Comparison of ENCODE assay signal across 23 cellular contexts in the genomic region with DNA sequence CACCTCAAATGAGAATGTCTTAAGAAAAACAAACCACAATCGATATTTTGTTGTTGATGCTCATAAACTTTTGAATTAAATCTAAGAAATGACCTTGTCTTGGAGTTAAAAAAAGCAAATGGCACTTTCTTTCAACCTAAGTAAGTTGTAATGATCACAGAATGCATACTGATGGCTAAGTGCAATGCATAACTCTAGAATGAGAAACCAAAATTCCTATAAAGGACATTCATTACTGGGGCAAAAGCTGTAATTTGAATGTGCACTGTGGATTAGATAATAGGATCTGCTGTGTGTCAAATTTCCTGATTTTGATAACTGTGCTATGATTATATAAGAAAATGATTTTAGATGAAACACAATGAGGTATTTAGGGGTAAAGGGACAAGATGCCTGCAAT. TPM values are rescaled to one million over a fixed set of nuclear protein-coding genes. Genes with fewer than 3 reads are reported as not detected.
DNase-seq lines count a peak whose midpoint lies in the region; ATAC-seq and TF ChIP-seq lines count a peak whose summit lies in the region.
"Had no signal": no experiment of that assay in that cellular context is flagged by ENCODE, and none has a peak within 500 bp of the region (broad histone marks: within the 10 kb centered on the region; RNA-seq: fewer than 3 reads in every experiment).

No MANE protein-coding gene starts in this region.

- ATAC-seq in T-helper 17 cell, result no peak
- ATAC-seq: lower lobe of right lung, T-cell had no signal

- no peak for TF ChIP-seq CTCF in hepatocyte (IDR thresholded peaks at IDR 0.05; ENCODE audit: poor library complexity)
- no peak for TF ChIP-seq CTCF in GM10266 (IDR thresholded peaks at IDR 0.05; ENCODE audit: control insufficient read depth, insufficient read depth, low read depth, missing control alignments)

- H3K9me2 ChIP-seq in hepatocyte (replicated peaks; ENCODE audit: insufficient read depth), result no peaks in the 10 kb centered on the region

- H3K9me3 ChIP-seq in BLaER1 treated with 17β-estradiol and CSF1 and Interleukin-3, amounts not matched to agents 10 nM and 100 nM (replicated peaks in 1 of 11), result no peaks in the 10 kb centered on the region
- H3K9me3 ChIP-seq in T-helper 17 cell (ENCODE audit: control insufficient read depth, low read length, poor library complexity, severe bottlenecking) (no peaks in the 10 kb centered on the region), hepatocyte (ENCODE audit: low read depth) (no peaks in the 10 kb centered on the region)
- H3K9me3 ChIP-seq: BE2C, lower lobe of right lung, uterus had no signal

- DNase-seq in T-helper 1 cell, result no peak
- DNase-seq in T-helper 17 cell, result no peak
- DNase-seq in hepatocyte (ENCODE audit: low spot score), result no peak
- DNase-seq in GM10266 (ENCODE audit: extremely low spot score), result no peak
- DNase-seq in mesenteric fat pad (ENCODE audit: low spot score), result no peak
- DNase-seq in hepatic stellate cell (ENCODE audit: low spot score), result no peak
- DNase-seq: 8988T; activated CD4-positive, alpha-beta T cell treated with anti-CD3 and anti-CD28 coated beads, Interleukin-2, amount 50 U/mL, for 48 hours; amniotic stem cell; BE2C; islet precursor cell; KBM-7; lower lobe of right lung; NCI-H1930; NCI-H226; NCI-H82; SHP77 treated with DMSO at 0.1 percent for 48 hours; substantia nigra; T-cell; uterus had no signal

- no peak overlapping the region for H3K4me3 Mint-ChIP-seq in T-helper 1 cell treated with Interleukin-12 subunit alpha and Interleukin-12 subunit beta and Interleukin-4 antibody, amounts not matched to agents 30 μg/mL and 1 μg/mL, for 36 hours
- peak overlapping the region; percentile 7 for H3K4me3 Mint-ChIP-seq in T-helper 17 cell
- H3K4me3 Mint-ChIP-seq: dendritic cell treated with granulocyte-macrophage colony-stimulating factor and Interleukin-4, amounts not matched to agents 40 ng/mL and 50 ng/mL, for 4 days; T-cell had no signal

- no peaks in the 10 kb centered on the region for H3K27me3 Mint-ChIP-seq in T-helper 1 cell treated with Interleukin-12 subunit alpha and Interleukin-12 subunit beta and Interleukin-4 antibody, amounts not matched to agents 30 μg/mL and 1 μg/mL, for 36 hours (ENCODE audit: low read depth)
- no peaks in the 10 kb centered on the region for H3K27me3 Mint-ChIP-seq in T-helper 17 cell
- H3K27me3 Mint-ChIP-seq: dendritic cell treated with granulocyte-macrophage colony-stimulating factor and Interleukin-4, amounts not matched to agents 40 ng/mL and 50 ng/mL, for 4 days; T-cell had no signal

- peak overlapping the region; percentile 58 to 87 (median 69); a peak in 21 of 22 replicates for H3K4me2 ChIP-seq in BLaER1 treated with 17β-estradiol and CSF1 and Interleukin-3, amounts not matched to agents 10 nM and 100 nM
- no peak overlapping the region for H3K4me2 ChIP-seq in hepatocyte

- H2AFZ ChIP-seq in hepatocyte, result no peak overlapping the region

- H3K4me1 Mint-ChIP-seq in T-helper 1 cell treated with Interleukin-12 subunit alpha and Interleukin-12 subunit beta and Interleukin-4 antibody, amounts not matched to agents 30 μg/mL and 1 μg/mL, for 36 hours (ENCODE audit: low read depth), result peaks cover 70% of the 10 kb centered on the region
- H3K4me1 Mint-ChIP-seq in T-helper 17 cell, result peaks cover 56% of the 10 kb centered on the region

- no peak overlapping the region for H3K4me3 ChIP-seq in BLaER1 treated with 17β-estradiol and CSF1 and Interleukin-3, amounts not matched to agents 10 nM and 100 nM
- H3K4me3 ChIP-seq in hepatocyte, result no peak overlapping the region
- H3K4me3 ChIP-seq: lower lobe of right lung, uterus had no signal

- H4K20me1 ChIP-seq in BLaER1 treated with 17β-estradiol and CSF1 and Interleukin-3, amounts not matched to agents 10 nM and 100 nM, result peaks cover 54 to 100% (median 93%) of the 10 kb centered on the region in 11 experiments; a peak in 19 of 22 replicates
- H4K20me1 ChIP-seq in hepatocyte (ENCODE audit: insufficient read depth, poor library complexity, severe bottlenecking), result peaks cover 20% of the 10 kb centered on the region

- H3K79me2 ChIP-seq in hepatocyte, result peaks cover 96% of the 10 kb centered on the region

- peaks cover 54 to 94% (median 80%) of the 10 kb centered on the region in 10 experiments for H3K4me1 ChIP-seq in BLaER1 treated with 17β-estradiol and CSF1 and Interleukin-3, amounts not matched to agents 10 nM and 100 nM
- H3K4me1 ChIP-seq in hepatocyte (ENCODE audit: insufficient read depth), result peaks cover 56% of the 10 kb centered on the region
- H3K4me1 ChIP-seq: BE2C had no signal

- H3K9me3 Mint-ChIP-seq in T-helper 1 cell treated with Interleukin-12 subunit alpha and Interleukin-12 subunit beta and Interleukin-4 antibody, amounts not matched to agents 30 μg/mL and 1 μg/mL, for 36 hours, result no peaks in the 10 kb centered on the region
- H3K9me3 Mint-ChIP-seq: dendritic cell treated with granulocyte-macrophage colony-stimulating factor and Interleukin-4, amounts not matched to agents 40 ng/mL and 50 ng/mL, for 4 days; T-cell had no signal

- H3K27me3 ChIP-seq in BLaER1 treated with 17β-estradiol and CSF1 and Interleukin-3, amounts not matched to agents 10 nM and 100 nM, result no peaks in the 10 kb centered on the region
- H3K27me3 ChIP-seq in hepatocyte, result no peaks in the 10 kb centered on the region
- H3K27me3 ChIP-seq: BE2C, uterus had no signal

- no peak overlapping the region for H3K9ac ChIP-seq in BLaER1 treated with 17β-estradiol and CSF1 and Interleukin-3, amounts not matched to agents 10 nM and 100 nM

- WGBS in hepatocyte (ENCODE audit: low lambda C conversion rate, missing lambda C conversion rate), result 85% methylated on average over 1 of the region's 1 CpG

- H3K36me3 ChIP-seq in BLaER1 treated with 17β-estradiol and CSF1 and Interleukin-3, amounts not matched to agents 10 nM and 100 nM, result peaks cover 11 to 38% (median 23%) of the 10 kb centered on the region in 11 experiments; a peak in 21 of 22 replicates
- H3K36me3 ChIP-seq in hepatocyte (replicated peaks; ENCODE audit: insufficient read depth, low read depth), result no peaks in the 10 kb centered on the region
- H3K36me3 ChIP-seq: lower lobe of right lung, uterus had no signal

- H3K27ac Mint-ChIP-seq in T-helper 1 cell treated with Interleukin-12 subunit alpha and Interleukin-12 subunit beta and Interleukin-4 antibody, amounts not matched to agents 30 μg/mL and 1 μg/mL, for 36 hours, result peak overlapping the region; percentile 4
- H3K27ac Mint-ChIP-seq in T-helper 17 cell, result peak overlapping the region; percentile 65
- H3K27ac Mint-ChIP-seq: dendritic cell treated with granulocyte-macrophage colony-stimulating factor and Interleukin-4, amounts not matched to agents 40 ng/mL and 50 ng/mL, for 4 days had no signal

- peak overlapping the region in 6 of 11 experiments; percentile 3 to 51 (median 38); a peak in 10 of 22 replicates for H3K27ac ChIP-seq in BLaER1 treated with 17β-estradiol and CSF1 and Interleukin-3, amounts not matched to agents 10 nM and 100 nM
- peak overlapping the region; percentile 10 for H3K27ac ChIP-seq in hepatocyte
- H3K27ac ChIP-seq: lower lobe of right lung had no signal

- H3K36me3 Mint-ChIP-seq in T-helper 1 cell treated with Interleukin-12 subunit alpha and Interleukin-12 subunit beta and Interleukin-4 antibody, amounts not matched to agents 30 μg/mL and 1 μg/mL, for 36 hours (ENCODE audit: low read depth), result peaks cover 28% of the 10 kb centered on the region
- H3K36me3 Mint-ChIP-seq in T-helper 17 cell (ENCODE audit: low read depth), result peaks cover 3% of the 10 kb centered on the region

RNA-seq across cellular contexts. Expression of gene SIAH2, which starts 14.3 kb away (rescaled TPM):
- total RNA-seq in T-helper 17 cell, result 10 to 100 TPM; 44.2 to 70.9 TPM
- total RNA-seq in hepatocyte, result 43.6 and 46.4 TPM in 2 replicates
- polyA plus RNA-seq in hepatocyte, result 54.3 and 57.9 TPM in 2 replicates
- 26.9 TPM for total RNA-seq in mesenteric fat pad

RNA-seq across cellular contexts. Expression of gene ERICH6, which starts 44.9 kb away (rescaled TPM):
- total RNA-seq in T-helper 17 cell, result 1 to 10 TPM in 1 of 2 donors, under 1 TPM in 1; 0.92 to 1.6 TPM
- total RNA-seq in hepatocyte, result not detected in 2 replicates
- 0.61 TPM in 1 of 2 replicates, not detected in the other for polyA plus RNA-seq in hepatocyte
- total RNA-seq in mesenteric fat pad, result 0.29 TPM
- total RNA-seq: lower lobe of right lung, uterus had no signal
